8 cellular contexts compared by ENCODE assay signal in the genomic region with DNA sequence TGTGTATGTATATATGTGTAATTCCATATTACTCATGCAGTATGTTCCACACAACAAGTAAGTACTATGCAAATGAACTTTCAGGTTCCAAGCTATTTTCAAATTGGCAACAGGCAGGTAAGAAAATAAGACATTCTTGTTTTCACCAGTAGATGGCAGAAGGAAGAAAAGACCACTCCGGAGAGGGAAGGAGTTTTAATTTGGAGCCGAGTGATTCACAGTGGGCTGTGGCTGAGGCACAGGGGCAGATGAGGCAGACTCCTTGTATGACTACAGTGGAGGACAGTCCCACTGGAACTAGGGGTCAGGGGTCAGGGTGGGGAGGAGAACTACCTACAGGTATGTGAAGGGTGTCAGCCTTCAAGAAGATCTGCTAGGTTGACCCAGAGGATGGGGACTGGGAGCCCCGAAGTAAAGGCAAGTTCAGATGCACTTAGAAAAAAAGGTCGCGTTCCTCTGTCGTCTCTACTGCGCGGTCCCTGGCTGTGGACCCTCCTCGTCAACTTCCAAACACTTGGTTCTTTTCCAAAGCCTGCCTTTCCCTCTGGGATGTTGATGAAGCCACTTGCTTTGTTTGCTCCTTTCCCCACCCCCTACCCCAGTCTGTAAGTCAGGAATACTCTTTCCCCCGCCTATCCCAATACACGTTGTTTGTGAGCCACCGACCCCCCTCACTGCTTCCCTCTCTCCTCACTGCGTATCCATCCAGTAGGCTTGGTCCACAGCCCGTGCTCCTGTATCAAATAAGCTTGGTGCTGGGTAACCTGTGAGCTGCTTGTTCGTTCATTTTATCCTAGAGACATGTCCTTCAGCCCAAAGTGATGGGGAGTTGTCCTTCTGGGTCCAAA. TPM values are rescaled to one million over a fixed set of nuclear protein-coding genes. Genes with fewer than 3 reads are reported as not detected.
DNase-seq lines count a peak whose midpoint lies in the region; ATAC-seq lines count a peak whose summit lies in the region.

No MANE protein-coding gene starts in this region.

- peak overlapping the region; percentile 2 for H3K27ac Mint-ChIP-seq in stimulated activated naive B cell treated with anti-CD40 and anti-IgM and Interleukin-4, amounts not matched to agents 10 μg/mL and 1 μg/mL and 100 μg/mL, for 72 hours

- peak overlapping the region in 1 of 2 experiments; percentile 90 for H3K14ac ChIP-seq in mesenchymal stem cell (ENCODE audit: low read length in 2 of 2)

- H3K4me3 ChIP-seq in mesenchymal stem cell (ENCODE audit: insufficient read depth in 1 of 2, low read depth in 1 of 2, low read length in 2 of 2) = no peak overlapping the region

- H3K36me3 Mint-ChIP-seq in stimulated activated naive B cell treated with anti-CD40 and anti-IgM and Interleukin-4, amounts not matched to agents 10 μg/mL and 1 μg/mL and 100 μg/mL, for 72 hours = peaks cover 27 to 33% of the 10 kb centered on the region in 2 donors

- peak overlapping the region; percentile 52 for H4K91ac ChIP-seq in mesenchymal stem cell (ENCODE audit: low read length)

- H3K27ac ChIP-seq in mesenchymal stem cell (ENCODE audit: low read length, poor library complexity, severe bottlenecking) = peak overlapping the region; percentile 14

- peaks cover 7 to 8% of the 10 kb centered on the region in 2 donors for H3K9me3 Mint-ChIP-seq in stimulated activated naive B cell treated with anti-CD40 and anti-IgM and Interleukin-4, amounts not matched to agents 10 μg/mL and 1 μg/mL and 100 μg/mL, for 72 hours

- H3K27me3 ChIP-seq in mesenchymal stem cell (ENCODE audit: control insufficient read depth in 1 of 2, insufficient read depth in 1 of 2, low read length in 2 of 2) = no peaks in the 10 kb centered on the region

- H3K4ac ChIP-seq in mesenchymal stem cell (ENCODE audit: low read depth in 1 of 2, low read length in 2 of 2) = peak overlapping the region; percentile 5 to 32

- peaks cover 16% of the 10 kb centered on the region for H3K4me1 ChIP-seq in mesenchymal stem cell (ENCODE audit: control insufficient read depth, insufficient read depth, low read depth, low read length)

- peak; percentile 51 for ATAC-seq in GM21619 (IDR thresholded peaks at IDR 0.05; ENCODE audit: unreplicated experiment)
- ATAC-seq in stimulated activated naive B cell treated with anti-CD40 and anti-IgM and Interleukin-4, amounts not matched to agents 10 μg/mL and 1 μg/mL and 100 μg/mL, for 72 hours (replicated peaks) = peak; percentile 84 to 88

- H2AK5ac ChIP-seq in mesenchymal stem cell (ENCODE audit: low read length, severe bottlenecking) = peak overlapping the region; percentile 83

- H3K4me2 ChIP-seq in mesenchymal stem cell (ENCODE audit: low read length, poor library complexity, severe bottlenecking) = no peak overlapping the region

- peaks cover 7 to 19% of the 10 kb centered on the region in 2 experiments for H3K36me3 ChIP-seq in mesenchymal stem cell (ENCODE audit: control insufficient read depth in 1 of 2, insufficient read depth in 2 of 2, low read depth in 1 of 2, low read length in 2 of 2)

- H4K8ac ChIP-seq in mesenchymal stem cell (ENCODE audit: low read length) = peak overlapping the region; percentile 57

- H3K4me3 Mint-ChIP-seq in stimulated activated naive B cell treated with anti-CD40 and anti-IgM and Interleukin-4, amounts not matched to agents 10 μg/mL and 1 μg/mL and 100 μg/mL, for 72 hours = no peak overlapping the region

- DNase-seq in COLO829 (ENCODE audit: low spot score) = peak; percentile 63
- DNase-seq in NCI-H2081 (lab: John Stamatoyannopoulos, UW) = peak; percentile 41 to 42
- DNase-seq in activated CD4-positive, alpha-beta T cell treated with anti-CD3 and anti-CD28 coated beads for 4 hours = peak; percentile 40
- peak; percentile 55 for DNase-seq in ecto neural progenitor cell (ENCODE audit: low spot score)
- peak; percentile 83 for DNase-seq in mesenchymal stem cell
- peak; percentile 7 for DNase-seq in stimulated activated naive B cell treated with anti-CD40 and anti-IgM and Interleukin-4, amounts not matched to agents 10 μg/mL and 1 μg/mL and 100 μg/mL, for 72 hours
- no peak for DNase-seq in COR-L47 (lab: John Stamatoyannopoulos, UW)

- no peak overlapping the region for H2BK5ac ChIP-seq in mesenchymal stem cell (ENCODE audit: low read depth, low read length, poor library complexity, severe bottlenecking)

- 67% methylated on average over 15 of the region's 15 CpGs for WGBS in mesenchymal stem cell

- peak overlapping the region; percentile 86 to 92 for H2BK12ac ChIP-seq in mesenchymal stem cell (ENCODE audit: low read length in 2 of 2)

- peaks cover 3 to 19% of the 10 kb centered on the region in 2 donors for H3K4me1 Mint-ChIP-seq in stimulated activated naive B cell treated with anti-CD40 and anti-IgM and Interleukin-4, amounts not matched to agents 10 μg/mL and 1 μg/mL and 100 μg/mL, for 72 hours

- no peak overlapping the region for H3K23ac ChIP-seq in mesenchymal stem cell (ENCODE audit: low read length in 2 of 2)

- H2AFZ ChIP-seq in mesenchymal stem cell (ENCODE audit: low read depth, low read length) = no peak overlapping the region

- peak overlapping the region; percentile 21 for H2BK120ac ChIP-seq in mesenchymal stem cell (ENCODE audit: low read depth, low read length)

- peak overlapping the region; percentile 23 for H3K9ac ChIP-seq in mesenchymal stem cell (ENCODE audit: low read length)

- peak overlapping the region; percentile 44 for H2BK15ac ChIP-seq in mesenchymal stem cell (ENCODE audit: low read depth, poor library complexity, severe bottlenecking)

- peaks cover 3% of the 10 kb centered on the region for H3K79me1 ChIP-seq in mesenchymal stem cell (replicated peaks; ENCODE audit: low read length, poor library complexity, severe bottlenecking)

- peak overlapping the region; percentile 5 to 88 for H3K18ac ChIP-seq in mesenchymal stem cell (ENCODE audit: low read depth in 1 of 2, low read length in 2 of 2)

- H3K27me3 Mint-ChIP-seq in stimulated activated naive B cell treated with anti-CD40 and anti-IgM and Interleukin-4, amounts not matched to agents 10 μg/mL and 1 μg/mL and 100 μg/mL, for 72 hours = no peaks in the 10 kb centered on the region

- H3K9me3 ChIP-seq in mesenchymal stem cell (ENCODE audit: control insufficient read depth, low read length) = no peaks in the 10 kb centered on the region

RNA-seq across cellular contexts. Expression of a gene that starts 24.1 kb away (rescaled TPM):
- polyA plus RNA-seq in mesenchymal stem cell (2013, experiment 1 of 2) = 36.6 TPM
- 38.5 TPM for polyA plus RNA-seq in mesenchymal stem cell (2013, experiment 2 of 2)

RNA-seq across cellular contexts. Expression of a gene that starts 51.8 kb away (rescaled TPM):
- polyA plus RNA-seq in mesenchymal stem cell (2013, experiment 1 of 2) = 0.43 TPM
- 0.40 TPM for polyA plus RNA-seq in mesenchymal stem cell (2013, experiment 2 of 2)

RNA-seq across cellular contexts. Expression of a gene that starts 54.1 kb away (rescaled TPM):
- 18.3 TPM for polyA plus RNA-seq in mesenchymal stem cell (2013, experiment 1 of 2)
- polyA plus RNA-seq in mesenchymal stem cell (2013, experiment 2 of 2) = 18.0 TPM
